1 cellular context compared by ENCODE assay signal in genomic region chr2:157182834-157183396, GRCh38.
TF ChIP-seq lines count a peak whose summit lies in the region.

No MANE protein-coding gene starts in this region.

TF ChIP-seq in WTC11, 78 proteins besides CTCF, POLR2A, EP300 and RAD21 (continued from another document):
- no peak for TF ChIP-seq HMGXB4 (CRISPR knock-in tag; IDR thresholded peaks at IDR 0.05)
- TF ChIP-seq ZNF121 (CRISPR knock-in tag; IDR thresholded peaks at IDR 0.05) = no peak
- TF ChIP-seq, protein P1, sequence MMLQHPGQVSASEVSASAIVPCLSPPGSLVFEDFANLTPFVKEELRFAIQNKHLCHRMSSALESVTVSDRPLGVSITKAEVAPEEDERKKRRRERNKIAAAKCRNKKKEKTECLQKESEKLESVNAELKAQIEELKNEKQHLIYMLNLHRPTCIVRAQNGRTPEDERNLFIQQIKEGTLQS (CRISPR knock-in tag; conservative IDR thresholded peaks at IDR 0.05) = no peak
- no peak for TF ChIP-seq ZNF671 (CRISPR knock-in tag; IDR thresholded peaks at IDR 0.05)
- TF ChIP-seq, protein P2, sequence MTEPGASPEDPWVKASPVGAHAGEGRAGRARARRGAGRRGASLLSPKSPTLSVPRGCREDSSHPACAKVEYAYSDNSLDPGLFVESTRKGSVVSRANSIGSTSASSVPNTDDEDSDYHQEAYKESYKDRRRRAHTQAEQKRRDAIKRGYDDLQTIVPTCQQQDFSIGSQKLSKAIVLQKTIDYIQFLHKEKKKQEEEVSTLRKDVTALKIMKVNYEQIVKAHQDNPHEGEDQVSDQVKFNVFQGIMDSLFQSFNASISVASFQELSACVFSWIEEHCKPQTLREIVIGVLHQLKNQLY (CRISPR knock-in tag; IDR thresholded peaks at IDR 0.05) = no peak
- TF ChIP-seq, protein P3, sequence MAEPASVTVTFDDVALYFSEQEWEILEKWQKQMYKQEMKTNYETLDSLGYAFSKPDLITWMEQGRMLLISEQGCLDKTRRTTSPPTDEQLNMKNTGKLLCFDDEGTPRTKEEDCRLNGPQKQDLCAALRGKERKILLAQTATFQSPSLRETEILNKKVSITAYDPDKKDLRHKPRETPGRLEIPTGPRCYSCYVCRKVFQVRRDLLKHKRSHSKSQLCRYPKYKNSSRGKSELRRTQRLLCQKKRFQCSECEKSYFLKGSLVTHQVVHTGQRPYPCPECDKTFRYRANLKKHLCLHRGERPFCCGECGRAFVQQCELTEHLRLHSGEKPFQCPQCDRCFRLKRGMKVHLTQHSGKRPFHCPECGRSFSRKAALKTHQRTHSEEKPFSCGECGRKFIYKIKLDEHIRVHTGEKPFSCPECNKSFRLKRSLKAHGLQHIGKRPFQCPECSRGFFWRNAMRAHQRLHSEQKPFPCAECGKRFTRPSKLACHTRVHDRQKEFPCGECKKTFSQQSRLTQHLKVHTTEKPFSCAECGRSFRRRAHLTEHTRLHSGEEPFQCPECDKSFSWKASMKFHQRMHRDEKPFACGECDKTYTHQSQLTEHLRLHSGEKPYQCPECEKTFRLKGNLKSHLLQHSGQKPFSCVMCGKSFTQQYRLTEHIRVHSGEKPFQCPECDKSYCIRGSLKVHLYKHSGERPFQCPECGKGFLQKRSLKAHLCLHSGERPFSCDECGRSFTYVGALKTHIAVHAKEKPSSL (CRISPR knock-in tag; conservative IDR thresholded peaks at IDR 0.05) = no peak
- TF ChIP-seq CDX4 (CRISPR knock-in tag; IDR thresholded peaks at IDR 0.05; ENCODE audit: borderline replicate concordance) = no peak
- TF ChIP-seq, protein P4, sequence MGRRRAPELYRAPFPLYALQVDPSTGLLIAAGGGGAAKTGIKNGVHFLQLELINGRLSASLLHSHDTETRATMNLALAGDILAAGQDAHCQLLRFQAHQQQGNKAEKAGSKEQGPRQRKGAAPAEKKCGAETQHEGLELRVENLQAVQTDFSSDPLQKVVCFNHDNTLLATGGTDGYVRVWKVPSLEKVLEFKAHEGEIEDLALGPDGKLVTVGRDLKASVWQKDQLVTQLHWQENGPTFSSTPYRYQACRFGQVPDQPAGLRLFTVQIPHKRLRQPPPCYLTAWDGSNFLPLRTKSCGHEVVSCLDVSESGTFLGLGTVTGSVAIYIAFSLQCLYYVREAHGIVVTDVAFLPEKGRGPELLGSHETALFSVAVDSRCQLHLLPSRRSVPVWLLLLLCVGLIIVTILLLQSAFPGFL (CRISPR knock-in tag; IDR thresholded peaks at IDR 0.05; ENCODE audit: borderline replicate concordance) = no peak
- TF ChIP-seq JAZF1 (CRISPR knock-in tag; IDR thresholded peaks at IDR 0.05) = no peak
- TF ChIP-seq CREB1 (CRISPR knock-in tag; IDR thresholded peaks at IDR 0.05) = no peak
